Comparison of ENCODE assay signal across 23 cellular contexts in genomic region chr1:223836586-223836985, GRCh38. TPM values are rescaled to one million over a fixed set of nuclear protein-coding genes. Genes with fewer than 3 reads are reported as not detected.
DNase-seq lines count a peak whose midpoint lies in the region; ATAC-seq and TF ChIP-seq lines count a peak whose summit lies in the region.
"Had no signal": no experiment of that assay in that cellular context is flagged by ENCODE, and none has a peak within 500 bp of the region (broad histone marks: within the 10 kb centered on the region; RNA-seq: fewer than 3 reads in every experiment).

No MANE protein-coding gene starts in this region.

- H3F3A ChIP-seq in PC-9 (ENCODE audit: insufficient read depth, low read depth) = peaks cover 42% of the 10 kb centered on the region

- no peak overlapping the region for H2AFZ ChIP-seq in PC-9
- no peak overlapping the region for H2AFZ ChIP-seq in mesenchymal stem cell (ENCODE audit: low read depth, low read length)
- H2AFZ ChIP-seq: GM23248 had no signal

- no peak overlapping the region for H3K56ac ChIP-seq in mesendoderm (ENCODE audit: low read length)

- H2AK5ac ChIP-seq in mesenchymal stem cell (ENCODE audit: low read length, severe bottlenecking) = no peak overlapping the region
- no peak overlapping the region for H2AK5ac ChIP-seq in mesendoderm (ENCODE audit: low read length)

- H3K4ac ChIP-seq in mesenchymal stem cell (ENCODE audit: low read depth in 1 of 2, low read length in 2 of 2) (no peak overlapping the region), mesendoderm (ENCODE audit: low read depth, low read length) (no peak overlapping the region)

- H3K4me1 ChIP-seq in cardiac muscle cell (ENCODE audit: low read depth) = peaks cover 92% of the 10 kb centered on the region
- peaks cover 80% of the 10 kb centered on the region for H3K4me1 ChIP-seq in PC-9 (replicated peaks; ENCODE audit: insufficient read depth)
- peaks cover 15% of the 10 kb centered on the region for H3K4me1 ChIP-seq in mesenchymal stem cell (ENCODE audit: control insufficient read depth, insufficient read depth, low read depth, low read length)
- peaks cover 28% of the 10 kb centered on the region for H3K4me1 ChIP-seq in mesendoderm (ENCODE audit: control insufficient read depth, low read depth, low read length)

- POLR2A ChIA-PET in PC-9 (lab: Charles Lee; ENCODE audit: unreplicated experiment) = no interaction called here

- H3K79me2 ChIP-seq in PC-9 (ENCODE audit: low read depth) = peaks cover 93% of the 10 kb centered on the region
- H3K79me2 ChIP-seq in mesendoderm (ENCODE audit: control insufficient read depth, insufficient read depth, low read length) = peaks cover 64% of the 10 kb centered on the region

- intact Hi-C loops in Right ventricle myocardium inferior (cut with DNase I) (no loop called here), PC-9 (cut with micrococcal nuclease; ENCODE audit: unreplicated experiment) (no loop called here)

- H3K27me3 ChIP-seq in cardiac muscle cell (no peaks in the 10 kb centered on the region), PC-9 (ENCODE audit: insufficient read depth, low read depth) (no peaks in the 10 kb centered on the region), mesenchymal stem cell (ENCODE audit: control insufficient read depth in 1 of 2, insufficient read depth in 1 of 2, low read length in 2 of 2) (no peaks in the 10 kb centered on the region), mesendoderm (ENCODE audit: insufficient read depth, low read length, poor library complexity) (no peaks in the 10 kb centered on the region)

- no TSS peak for BruUV-seq in PC-9 (replicated peaks; lab: Mats Ljungman, UMichigan)

- H3K79me1 ChIP-seq in mesenchymal stem cell (replicated peaks; ENCODE audit: low read length, poor library complexity, severe bottlenecking) = no peaks in the 10 kb centered on the region
- H3K79me1 ChIP-seq in mesendoderm (ENCODE audit: low read length) = peaks cover 22% of the 10 kb centered on the region

- TF ChIP-seq CTCF in cardiac muscle cell (IDR thresholded peaks at IDR 0.05; ENCODE audit: low read depth, low read length) (no peak), PC-9 (conservative IDR thresholded peaks at IDR 0.05) (no peak)

- H3K14ac ChIP-seq in mesenchymal stem cell (ENCODE audit: low read length in 2 of 2) = no peak overlapping the region

- no peak for ATAC-seq in Right ventricle myocardium inferior
- ATAC-seq: activated CD4-positive, CD25-positive, alpha-beta regulatory T cell treated with anti-CD3 and anti-CD28 coated beads, Interleukin-2, amount 50 U/mL, for 24 hours; sciatic nerve had no signal

- H2BK12ac ChIP-seq in mesenchymal stem cell (ENCODE audit: low read length in 2 of 2) = no peak overlapping the region

- H3K18ac ChIP-seq in mesenchymal stem cell (ENCODE audit: low read depth in 1 of 2, low read length in 2 of 2) (no peak overlapping the region), mesendoderm (ENCODE audit: low read length) (no peak overlapping the region)

- H4K20me1 ChIP-seq in PC-9 (ENCODE audit: insufficient read depth) = peaks cover 18% of the 10 kb centered on the region

- no peak overlapping the region for H4K5ac ChIP-seq in mesendoderm (ENCODE audit: low read length)

- H3K27ac ChIP-seq in cardiac muscle cell = peak overlapping the region; percentile 88
- H3K27ac ChIP-seq in PC-9 = peak overlapping the region; percentile 55
- no peak overlapping the region for H3K27ac ChIP-seq in mesenchymal stem cell (ENCODE audit: low read length, poor library complexity, severe bottlenecking)
- no peak overlapping the region for H3K27ac ChIP-seq in mesendoderm (ENCODE audit: low read depth, low read length)
- H3K27ac ChIP-seq: GM23248 had no signal

- H3K9ac ChIP-seq in mesenchymal stem cell (ENCODE audit: low read length) = no peak overlapping the region
- no peak overlapping the region for H3K9ac ChIP-seq in mesendoderm (ENCODE audit: low read length)
- H3K9ac ChIP-seq: GM23248 had no signal

- 40% methylated on average over 1 of the region's 1 CpG for WGBS in mesenchymal stem cell
- no CpG with 5 or more reads among the region's 1 CpG for WGBS in mesendoderm (ENCODE audit: extremely low coverage, insufficient coverage, low lambda C conversion rate)

- H2BK15ac ChIP-seq in mesenchymal stem cell (ENCODE audit: low read depth, poor library complexity, severe bottlenecking) (no peak overlapping the region), mesendoderm (replicated peaks; ENCODE audit: low read depth) (no peak overlapping the region)

- H3K36me3 ChIP-seq in cardiac muscle cell = no peaks in the 10 kb centered on the region
- no peaks in the 10 kb centered on the region; the same call in 1 of the 2 replicates for H3K36me3 ChIP-seq in PC-9 (ENCODE audit: low read depth)
- H3K36me3 ChIP-seq in mesenchymal stem cell (ENCODE audit: control insufficient read depth in 1 of 2, insufficient read depth in 2 of 2, low read depth in 1 of 2, low read length in 2 of 2) = no peaks in the 10 kb centered on the region
- no peaks in the 10 kb centered on the region for H3K36me3 ChIP-seq in mesendoderm (ENCODE audit: control insufficient read depth, insufficient read depth, low read length)

- H2BK120ac ChIP-seq in mesenchymal stem cell (ENCODE audit: low read depth, low read length) (no peak overlapping the region), mesendoderm (ENCODE audit: low read depth, low read length) (no peak overlapping the region)

- no peak overlapping the region for H4K91ac ChIP-seq in mesenchymal stem cell (ENCODE audit: low read length)

- H3K9me2 ChIP-seq in PC-9 (ENCODE audit: insufficient read depth) = no peaks in the 10 kb centered on the region

- CTCF ChIA-PET in PC-9 (lab: Charles Lee) = interaction anchor here (0.5 to 0.9 kb wide), 3 partner anchors 9 to 1645 kb away, joined by 3 read pairs; partner anchors contain the start of gene TP53BP2

- H2BK5ac ChIP-seq in mesenchymal stem cell (ENCODE audit: low read depth, low read length, poor library complexity, severe bottlenecking) = no peak overlapping the region
- no peak overlapping the region for H2BK5ac ChIP-seq in mesendoderm (ENCODE audit: low read length)

- H3K4me3 ChIP-seq in cardiac muscle cell (no peak overlapping the region), PC-9 (no peak overlapping the region; the same call in 1 of the 2 replicates), mesenchymal stem cell (ENCODE audit: insufficient read depth in 1 of 2, low read depth in 1 of 2, low read length in 2 of 2) (no peak overlapping the region), mesendoderm (ENCODE audit: low read length) (no peak overlapping the region)
- H3K4me3 ChIP-seq: GM23248 had no signal

- DNase-seq in cardiac muscle cell (ENCODE audit: low read depth in 1 of 2, low spot score in 1 of 2) = no peak
- DNase-seq in Right ventricle myocardium inferior (ENCODE audit: missing footprints) = no peak
- DNase-seq in PC-9 = peak; percentile 42 to 49
- peak; percentile 28 for DNase-seq in mesenchymal stem cell
- no peak for DNase-seq in mesenteric fat pad (ENCODE audit: low spot score)
- no peak for DNase-seq in 8988T
- no peak for DNase-seq in GM19238 (ENCODE audit: insufficient read length, low spot score)
- no peak for DNase-seq in mesendoderm
- DNase-seq: activated CD8-positive, alpha-beta memory T cell treated with anti-CD3 and anti-CD28 coated beads for 24 hours; activated naive CD4-positive, alpha-beta T cell treated with anti-CD3 and anti-CD28 coated beads, Interleukin-2, amount 10 ng/mL, durations not matched to agents 7 days and 5 days; activated T-cell treated with anti-CD3 and anti-CD28 coated beads, Interleukin-2, amount 50 U/mL, for 48 hours; erythroblast; GM23248; kidney glomerular epithelial cell; NCI-H1092; NCI-H2029 treated with DMSO at 0.1 percent for 48 hours; NCI-H345; RPMI8226; stimulated activated CD4-positive, alpha-beta T cell treated with anti-CD3 and anti-CD28 coated beads, Interleukin-1b, Interleukin-23, amount 100 ng/mL, for 48 hours; stimulated activated naive CD4-positive, alpha-beta T cell treated with Interleukin-2 at 50 U/mL for 16 hours; T-helper 9 cell had no signal

- H3K4me2 ChIP-seq in PC-9 = peak overlapping the region; percentile 57
- no peak overlapping the region for H3K4me2 ChIP-seq in mesenchymal stem cell (ENCODE audit: low read length, poor library complexity, severe bottlenecking)
- H3K4me2 ChIP-seq in mesendoderm (ENCODE audit: low read length) = no peak overlapping the region

- H4K8ac ChIP-seq in mesenchymal stem cell (ENCODE audit: low read length) (no peak overlapping the region), mesendoderm (ENCODE audit: low read depth, low read length) (no peak overlapping the region)

- H3K9me3 ChIP-seq in cardiac muscle cell (ENCODE audit: low read depth) = no peaks in the 10 kb centered on the region
- H3K9me3 ChIP-seq in PC-9 (ENCODE audit: insufficient read depth, low read depth) = no peaks in the 10 kb centered on the region
- H3K9me3 ChIP-seq in mesenchymal stem cell (ENCODE audit: control insufficient read depth, low read length) = no peaks in the 10 kb centered on the region

- no peak overlapping the region for H3K23ac ChIP-seq in mesenchymal stem cell (ENCODE audit: low read length in 2 of 2)
- H3K23ac ChIP-seq in mesendoderm (ENCODE audit: low read length) = no peak overlapping the region

RNA-seq across cellular contexts. Expression of gene TP53BP2, which starts 9.2 kb away (rescaled TPM):
- 69.9 and 93.5 TPM in 2 replicates for total RNA-seq in cardiac muscle cell
- 36.8 and 54.8 TPM in 2 replicates for polyA plus RNA-seq in cardiac muscle cell
- 18.7 TPM for total RNA-seq in Right ventricle myocardium inferior
- 63.1 and 81.4 TPM in 2 replicates for total RNA-seq in PC-9 (2021)
- polyA plus RNA-seq in mesenchymal stem cell (2013, experiment 1 of 2) = 20.5 TPM
- 20.5 TPM for polyA plus RNA-seq in mesenchymal stem cell (2013, experiment 2 of 2)
- total RNA-seq in mesenteric fat pad = 26.9 TPM
- polyA plus RNA-seq in mesendoderm (2013, experiment 1 of 2) = 30.2 TPM
- polyA plus RNA-seq in mesendoderm (2013, experiment 2 of 2) = 28.5 TPM

Comparison
In these comparisons a context has a peak if more than half of its experiments do, and no peak if none do; other contexts are left out.
1. DNase-seq: peak in PC-9 (2 of 2) and mesenchymal stem cell (single experiment); none in cardiac muscle cell (0 of 2), Right ventricle myocardium inferior (single experiment), mesenteric fat pad (single experiment), 8988T (single experiment), GM19238 (single experiment) and mesendoderm (single experiment).
2. H3K27ac ChIP-seq: peak in cardiac muscle cell (single experiment) and PC-9 (single experiment); none in mesenchymal stem cell (single experiment) and mesendoderm (single experiment).